8 cellular contexts compared by ENCODE assay signal in genomic region chr5:79560774-79561524, GRCh38. TPM values are rescaled to one million over a fixed set of nuclear protein-coding genes. Genes with fewer than 3 reads are reported as not detected.
DNase-seq lines count a peak whose midpoint lies in the region; ATAC-seq and TF ChIP-seq lines count a peak whose summit lies in the region.

No MANE protein-coding gene starts in this region.

- TF ChIP-seq POLR2A in gastrocnemius medialis (IDR thresholded peaks at IDR 0.05) (no peak), gastroesophageal sphincter (IDR thresholded peaks at IDR 0.05) (no peak)

- H3K36me3 Mint-ChIP-seq in activated CD4-positive, alpha-beta memory T cell treated with anti-CD3 and anti-CD28 coated beads, Interleukin-2, amount 10 ng/mL, durations not matched to agents 7 days and 5 days (ENCODE audit: low read depth): peaks cover 14% of the 10 kb centered on the region

- peak; percentile 15 for DNase-seq in GM19238 (ENCODE audit: insufficient read length, low spot score)
- DNase-seq in activated CD4-positive, alpha-beta memory T cell treated with anti-CD3 and anti-CD28 coated beads, Interleukin-2, amount 10 ng/mL, durations not matched to agents 7 days and 5 days: peak; percentile 40
- no peak for DNase-seq in gastrocnemius medialis
- DNase-seq in cerebellum (ENCODE audit: low spot score): no peak
- no peak for DNase-seq in DMS114 treated with DMSO at 0.1 percent for 48 hours (lab: John Stamatoyannopoulos, UW; ENCODE audit: unreplicated experiment)

- H3K27ac ChIP-seq in gastrocnemius medialis: peak overlapping the region in 3 of 4 donors; percentile 8 to 25 (median 23)
- H3K27ac ChIP-seq in gastroesophageal sphincter: no peak overlapping the region

- H3K4me3 Mint-ChIP-seq in activated CD4-positive, alpha-beta memory T cell treated with anti-CD3 and anti-CD28 coated beads, Interleukin-2, amount 10 ng/mL, durations not matched to agents 7 days and 5 days: no peak overlapping the region

- CTCF ChIA-PET in activated CD4-positive, alpha-beta memory T cell treated with anti-CD3 and anti-CD28 coated beads, Interleukin-2, amount 10 ng/mL, durations not matched to agents 7 days and 5 days (lab: Charles Lee): interaction anchor here (1.0 kb wide), 2 partner anchors 50 to 522 kb away, joined by 3 to 4 read pairs; no protein-coding TSS in a partner anchor

- H3K27me3 Mint-ChIP-seq in activated CD4-positive, alpha-beta memory T cell treated with anti-CD3 and anti-CD28 coated beads, Interleukin-2, amount 10 ng/mL, durations not matched to agents 7 days and 5 days: no peaks in the 10 kb centered on the region

- H3K9me3 Mint-ChIP-seq in activated CD4-positive, alpha-beta memory T cell treated with anti-CD3 and anti-CD28 coated beads, Interleukin-2, amount 10 ng/mL, durations not matched to agents 7 days and 5 days: peaks cover 5% of the 10 kb centered on the region

- H3K27ac Mint-ChIP-seq in activated CD4-positive, alpha-beta memory T cell treated with anti-CD3 and anti-CD28 coated beads, Interleukin-2, amount 10 ng/mL, durations not matched to agents 7 days and 5 days: peak overlapping the region; percentile 86

- H3K9me3 ChIP-seq in gastrocnemius medialis (no peaks in the 10 kb centered on the region), gastroesophageal sphincter (no peaks in the 10 kb centered on the region)

- H3K4me3 ChIP-seq in gastrocnemius medialis: no peak overlapping the region
- no peak overlapping the region for H3K4me3 ChIP-seq in gastroesophageal sphincter

- peaks cover 16 to 24% of the 10 kb centered on the region in 2 donors for H3K4me1 ChIP-seq in gastrocnemius medialis
- H3K4me1 ChIP-seq in gastroesophageal sphincter: peaks cover 0 to 4% (median 0%) of the 10 kb centered on the region in 3 donors

- POLR2A ChIA-PET in activated CD4-positive, alpha-beta memory T cell treated with anti-CD3 and anti-CD28 coated beads, Interleukin-2, amount 10 ng/mL, durations not matched to agents 7 days and 5 days (lab: Charles Lee): interaction anchor here (0.9 to 2.4 kb wide), 3 partner anchors 52 to 633 kb away, joined by 3 to 11 read pairs (median 4); partner anchors contain the start of gene TENT2

- ATAC-seq in HG03045 (IDR thresholded peaks at IDR 0.05; ENCODE audit: unreplicated experiment) (peak; percentile 74), gastrocnemius medialis (peak; percentile 78 to 87), gastroesophageal sphincter (no peak), GM19328 (IDR thresholded peaks at IDR 0.05; ENCODE audit: unreplicated experiment) (no peak)

- no peaks in the 10 kb centered on the region for H3K27me3 ChIP-seq in gastrocnemius medialis
- H3K27me3 ChIP-seq in gastroesophageal sphincter: no peaks in the 10 kb centered on the region

- 52 to 68% methylated on average over 3 to 4 of the region's 4 CpGs for WGBS in gastroesophageal sphincter (ENCODE audit: low coverage in 1 of 2), 2 donors

- no peak for TF ChIP-seq CTCF in gastrocnemius medialis (IDR thresholded peaks at IDR 0.05 in 4 of 5, conservative IDR thresholded peaks at IDR 0.05 in 1 of 5)
- no peak for TF ChIP-seq CTCF in gastroesophageal sphincter (IDR thresholded peaks at IDR 0.05)

- in situ Hi-C loops in gastrocnemius medialis (cut with MboI; ENCODE audit: low sequenced_read_pairs in 4 of 4): loop anchor here in 1 of 4 donors (5.0 kb wide), 1 partner anchor 296 kb away; no protein-coding TSS in a partner anchor

- TF ChIP-seq EP300 in gastroesophageal sphincter (IDR thresholded peaks at IDR 0.05): no peak

- peaks cover 40% of the 10 kb centered on the region for H3K4me1 Mint-ChIP-seq in activated CD4-positive, alpha-beta memory T cell treated with anti-CD3 and anti-CD28 coated beads, Interleukin-2, amount 10 ng/mL, durations not matched to agents 7 days and 5 days

- intact Hi-C loops in gastrocnemius medialis (cut with DNase I; ENCODE audit: low total_unique reads): no loop called here

- H3K36me3 ChIP-seq in gastrocnemius medialis (no peaks in the 10 kb centered on the region), gastroesophageal sphincter (no peaks in the 10 kb centered on the region)

RNA-seq across cellular contexts. Expression of gene HOMER1, which starts 47.0 kb away (rescaled TPM):
- 1 to 10 TPM; 1.2 to 1.9 TPM for total RNA-seq in activated CD4-positive, alpha-beta memory T cell treated with anti-CD3 and anti-CD28 coated beads, Interleukin-2, amount 10 ng/mL, durations not matched to agents 7 days and 5 days
- 10 to 100 TPM; 23.5 to 51.0 (median 33.0) TPM for total RNA-seq in gastrocnemius medialis
- 59.3 TPM for total RNA-seq in cerebellum
- 10 to 100 TPM; 13.0 to 26.3 (median 15.0) TPM for total RNA-seq in gastroesophageal sphincter

RNA-seq across cellular contexts. Expression of gene TENT2, which starts 51.3 kb away (rescaled TPM):
- 10 to 100 TPM; 79.7 to 80.5 TPM for total RNA-seq in activated CD4-positive, alpha-beta memory T cell treated with anti-CD3 and anti-CD28 coated beads, Interleukin-2, amount 10 ng/mL, durations not matched to agents 7 days and 5 days
- total RNA-seq in gastrocnemius medialis: 10 to 100 TPM; 17.4 to 66.5 (median 28.4) TPM
- 139 TPM for total RNA-seq in cerebellum
- 10 to 100 TPM; 33.7 to 84.8 (median 53.2) TPM for total RNA-seq in gastroesophageal sphincter

Comparison
In these comparisons a context has a peak if more than half of its experiments do, and no peak if none do; other contexts are left out.
1. DNase-seq: peak in GM19238 (single experiment) and activated CD4-positive, alpha-beta memory T cell treated with anti-CD3 and anti-CD28 coated beads, Interleukin-2, amount 10 ng/mL, durations not matched to agents 7 days and 5 days (single experiment); none in gastrocnemius medialis (0 of 2), cerebellum (single experiment) and DMS114 treated with DMSO at 0.1 percent for 48 hours (single experiment).
2. ATAC-seq: peak in HG03045 (single experiment) and gastrocnemius medialis (2 of 2); none in gastroesophageal sphincter (single experiment) and GM19328 (single experiment).
3. H3K27ac ChIP-seq: peak in gastrocnemius medialis (3 of 4); none in gastroesophageal sphincter (0 of 4).
4. RNA of gene HOMER1, which starts 47.0 kb away (total RNA-seq): 59.3 TPM in cerebellum (single experiment), 23.5 to 51.0 TPM in gastrocnemius medialis and 13.0 to 26.3 TPM in gastroesophageal sphincter; 1.2 to 1.9 TPM in activated CD4-positive, alpha-beta memory T cell treated with anti-CD3 and anti-CD28 coated beads, Interleukin-2, amount 10 ng/mL, durations not matched to agents 7 days and 5 days; every median in the first group is over 4 times any median in the second.